In genomic region chr2:196239622-196240587, GRCh38 we compare ENCODE assay signal across 8 cellular contexts.
DNase-seq lines count a peak whose midpoint lies in the region; ATAC-seq lines count a peak whose summit lies in the region.

No MANE protein-coding gene starts in this region.

- H3K9me3 Mint-ChIP-seq in activated T-helper 17 cell treated with anti-CD3 and anti-CD28 coated beads, Interleukin-2, amount 50 U/mL, for 72 hours = no peaks in the 10 kb centered on the region

- H3K36me3 Mint-ChIP-seq in activated T-helper 17 cell treated with anti-CD3 and anti-CD28 coated beads, Interleukin-2, amount 50 U/mL, for 72 hours (ENCODE audit: low read depth) = peaks cover 26% of the 10 kb centered on the region

- intact Hi-C loops in cardiac septum (cut with DNase I) = no loop called here

- H3K4me3 Mint-ChIP-seq in activated T-helper 17 cell treated with anti-CD3 and anti-CD28 coated beads, Interleukin-2, amount 50 U/mL, for 72 hours = peak overlapping the region; percentile 87

- ATAC-seq in GM18873 (IDR thresholded peaks at IDR 0.05; ENCODE audit: low FRiP score, unreplicated experiment) = peak; percentile 81
- peak; percentile 86 for ATAC-seq in HG03045 (IDR thresholded peaks at IDR 0.05; ENCODE audit: unreplicated experiment)
- peak; percentile 72 for ATAC-seq in activated T-helper 17 cell treated with anti-CD3 and anti-CD28 coated beads, Interleukin-2, amount 50 U/mL, for 72 hours (replicated peaks)

- no peaks in the 10 kb centered on the region for H3K27me3 Mint-ChIP-seq in activated T-helper 17 cell treated with anti-CD3 and anti-CD28 coated beads, Interleukin-2, amount 50 U/mL, for 72 hours

- peak overlapping the region; percentile 98 for H3K27ac Mint-ChIP-seq in activated T-helper 17 cell treated with anti-CD3 and anti-CD28 coated beads, Interleukin-2, amount 50 U/mL, for 72 hours

- DNase-seq in RKO (ENCODE audit: low spot score) = peak; percentile 30
- DNase-seq in cardiac septum (ENCODE audit: low spot score) = peak; percentile 90
- peak; percentile 72 to 82 for DNase-seq in stimulated activated CD4-positive, alpha-beta T cell treated with anti-CD3 and anti-CD28 coated beads, Interleukin-15, amount 100 ng/mL, for 48 hours (ENCODE audit: low read depth in 2 of 2)
- no peak for DNase-seq in NCI-H1105 (lab: John Stamatoyannopoulos, UW)
- no peak for DNase-seq in NCI-H1105 treated with DMSO at 0.1 percent for 48 hours (lab: John Stamatoyannopoulos, UW)

- H3K4me1 Mint-ChIP-seq in activated T-helper 17 cell treated with anti-CD3 and anti-CD28 coated beads, Interleukin-2, amount 50 U/mL, for 72 hours = peaks cover 58% of the 10 kb centered on the region

Comparison
In these comparisons a context has a peak if more than half of its experiments do, and no peak if none do; other contexts are left out.
1. DNase-seq: peak in RKO (single experiment), cardiac septum (single experiment) and stimulated activated CD4-positive, alpha-beta T cell treated with anti-CD3 and anti-CD28 coated beads, Interleukin-15, amount 100 ng/mL, for 48 hours (2 of 2); none in NCI-H1105 (single experiment) and NCI-H1105 treated with DMSO at 0.1 percent for 48 hours (single experiment).
2. Peak in every context shown above with its lines, with median percentiles within 50 percentile points of each other: ATAC-seq.